9 cellular contexts compared by ENCODE assay signal in genomic region chr1:25774921-25775774, GRCh38. TPM values are rescaled to one million over a fixed set of nuclear protein-coding genes. Genes with fewer than 3 reads are reported as not detected.
DNase-seq lines count a peak whose midpoint lies in the region; ATAC-seq, FAIRE-seq and TF ChIP-seq lines count a peak whose summit lies in the region.
"Had no signal": no experiment of that assay in that cellular context is flagged by ENCODE, and none has a peak within 500 bp of the region (broad histone marks: within the 10 kb centered on the region; RNA-seq: fewer than 3 reads in every experiment).

No MANE protein-coding gene starts in this region.

- H3K27ac Mint-ChIP-seq in stimulated activated effector memory CD8-positive, alpha-beta T cell treated with anti-CD3 and anti-CD28 coated beads, Interleukin-12 subunit alpha, Interleukin-12 subunit beta, amount 100 ng/mL, for 72 hours, result peak overlapping the region; percentile 71

- H3K27ac ChIP-seq in A549, result peak overlapping the region; percentile 73 to 81
- no peak overlapping the region for H3K27ac ChIP-seq in testis
- peak overlapping the region in 1 of 4 donors; percentile 6 for H3K27ac ChIP-seq in upper lobe of left lung
- H3K27ac ChIP-seq: SK-N-MC had no signal

- H3K36me3 ChIP-seq in testis (ENCODE audit: low read depth, missing control alignments) (no peaks in the 10 kb centered on the region), upper lobe of left lung (peaks cover 0 to 24% (median 0%) of the 10 kb centered on the region in 4 donors)

- H3K4me3 ChIP-seq in A549 (no peak overlapping the region), testis (no peak overlapping the region), upper lobe of left lung (no peak overlapping the region)
- H3K4me3 ChIP-seq: SK-N-MC had no signal

- ATAC-seq in A549 (peak in 1 of 2 experiments; percentile 33; a peak in 2 of 6 replicates), upper lobe of left lung (ENCODE audit: low FRiP score in 2 of 2) (no peak)
- peak; percentile 90 for ATAC-seq in stimulated activated effector memory CD8-positive, alpha-beta T cell treated with anti-CD3 and anti-CD28 coated beads, Interleukin-12 subunit alpha, Interleukin-12 subunit beta, amount 100 ng/mL, for 72 hours

- peak overlapping the region; percentile 64 for H3K4me3 Mint-ChIP-seq in stimulated activated effector memory CD8-positive, alpha-beta T cell treated with anti-CD3 and anti-CD28 coated beads, Interleukin-12 subunit alpha, Interleukin-12 subunit beta, amount 100 ng/mL, for 72 hours

- peaks cover 33% of the 10 kb centered on the region for H3K4me1 Mint-ChIP-seq in stimulated activated effector memory CD8-positive, alpha-beta T cell treated with anti-CD3 and anti-CD28 coated beads, Interleukin-12 subunit alpha, Interleukin-12 subunit beta, amount 100 ng/mL, for 72 hours

- WGBS in A549 (ENCODE audit: missing lambda C conversion rate), result 72% methylated on average over 9 of the region's 16 CpGs
- WGBS in testis, 2 donors, result 70 to 76% methylated on average over 9 to 16 of the region's 16 CpGs
- 64 to 77% methylated on average over 10 to 16 of the region's 16 CpGs for WGBS in upper lobe of left lung, 2 donors

- H3K9me3 ChIP-seq in A549 (no peaks in the 10 kb centered on the region), testis (no peaks in the 10 kb centered on the region), upper lobe of left lung (no peaks in the 10 kb centered on the region)

- no peaks in the 10 kb centered on the region for H3K9me3 Mint-ChIP-seq in stimulated activated effector memory CD8-positive, alpha-beta T cell treated with anti-CD3 and anti-CD28 coated beads, Interleukin-12 subunit alpha, Interleukin-12 subunit beta, amount 100 ng/mL, for 72 hours

- no peak for TF ChIP-seq RAD21 in A549 (conservative IDR thresholded peaks at IDR 0.05 in 1 of 2, IDR thresholded peaks at IDR 0.05 in 1 of 2)

- CTCF ChIA-PET in A549 (lab: Yijun Ruan, JAX), result interaction anchor here (0.9 to 3.2 kb wide), 2 partner anchors 23 to 46 kb away, joined by 3 to 11 read pairs; no protein-coding TSS in a partner anchor

- peak overlapping the region; percentile 95 for H3K4me2 ChIP-seq in A549

- TF ChIP-seq CTCF in A549 (IDR thresholded peaks at IDR 0.05), result no peak
- no peak for TF ChIP-seq CTCF in testis (IDR thresholded peaks at IDR 0.05)
- no peak for TF ChIP-seq CTCF in upper lobe of left lung (IDR thresholded peaks at IDR 0.05)

- no peak for FAIRE-seq in A549 (lab: Jason Lieb, UNC)
- FAIRE-seq in GM19239 (lab: Jason Lieb, UNC), result no peak

- DNase-seq in A549 (ENCODE audit: low read depth in 1 of 2, low spot score in 1 of 2), result no peak
- DNase-seq in NCI-H1417 (lab: John Stamatoyannopoulos, UW), result peak; percentile 50 to 90 (median 70)
- DNase-seq in activated CD4-positive, alpha-beta T cell treated with anti-CD3 and anti-CD28 coated beads, Interleukin-2, amount 50 U/mL, for 48 hours, result peak; percentile 79 to 86
- DNase-seq in iPS-NIHi11 (ENCODE audit: low spot score), result peak; percentile 17
- peak; percentile 34 to 67 for DNase-seq in stimulated activated effector memory CD8-positive, alpha-beta T cell treated with anti-CD3 and anti-CD28 coated beads, Interleukin-12 subunit alpha, Interleukin-12 subunit beta, amount 100 ng/mL, for 72 hours (ENCODE audit: low spot score in 2 of 2)
- DNase-seq in GM19239 (ENCODE audit: insufficient read length, low spot score), result no peak
- no peak for DNase-seq in testis
- no peak for DNase-seq in upper lobe of left lung

- H3K27me3 ChIP-seq in testis, result no peaks in the 10 kb centered on the region
- H3K27me3 ChIP-seq in upper lobe of left lung, result no peaks in the 10 kb centered on the region

- TF ChIP-seq POLR2A in A549 (IDR thresholded peaks at IDR 0.05; ENCODE audit: low read length), result no peak
- TF ChIP-seq POLR2A in testis (IDR thresholded peaks at IDR 0.05), result no peak
- no peak for TF ChIP-seq POLR2A in upper lobe of left lung (IDR thresholded peaks at IDR 0.05)

- TF ChIP-seq EP300 in A549 (IDR thresholded peaks at IDR 0.05) (no peak), upper lobe of left lung (IDR thresholded peaks at IDR 0.05) (no peak)

- H3K36me3 Mint-ChIP-seq in stimulated activated effector memory CD8-positive, alpha-beta T cell treated with anti-CD3 and anti-CD28 coated beads, Interleukin-12 subunit alpha, Interleukin-12 subunit beta, amount 100 ng/mL, for 72 hours, result peaks cover 4% of the 10 kb centered on the region

- H3K4me1 ChIP-seq in A549 (peaks cover 45% of the 10 kb centered on the region), testis (peaks cover 17% of the 10 kb centered on the region), upper lobe of left lung (peaks cover 2 to 27% (median 11%) of the 10 kb centered on the region in 4 donors)

- intact Hi-C loops in testis (cut with DNase I; ENCODE audit: low total_unique reads), result no loop called here

- POLR2A ChIA-PET in A549 (lab: Yijun Ruan, JAX), result no interaction called here

TF ChIP-seq in A549, 52 proteins besides CTCF, POLR2A, EP300 and RAD21 (continues in another document):
- TF ChIP-seq JUN (IDR thresholded peaks at IDR 0.05), result no peak
- TF ChIP-seq BCL3 (IDR thresholded peaks at IDR 0.05), result no peak
- no peak for TF ChIP-seq NR3C1 (IDR thresholded peaks at IDR 0.05)
- TF ChIP-seq MAX (IDR thresholded peaks at IDR 0.05), result no peak
- TF ChIP-seq FOSB (CRISPR knock-in tag; IDR thresholded peaks at IDR 0.05), result no peak
- TF ChIP-seq POLR2AphosphoS2 (conservative IDR thresholded peaks at IDR 0.05; ENCODE audit: low read length), result no peak
- no peak for TF ChIP-seq HOXB5 (CRISPR knock-in tag; IDR thresholded peaks at IDR 0.05)
- TF ChIP-seq KDM1A (IDR thresholded peaks at IDR 0.05; ENCODE audit: low read depth), result no peak
- TF ChIP-seq GATA3 (IDR thresholded peaks at IDR 0.05; ENCODE audit: borderline replicate concordance), result no peak
- TF ChIP-seq E2F6 (IDR thresholded peaks at IDR 0.05; ENCODE audit: borderline replicate concordance, low read depth), result no peak
- no peak for TF ChIP-seq REST (IDR thresholded peaks at IDR 0.05)

RNA-seq across cellular contexts. Expression of gene SELENON, which starts 24.8 kb away (rescaled TPM):
- 16.6 and 30.1 TPM in 2 replicates for polyA plus RNA-seq in A549 (2011; rRNA removed)
- 44.2 and 64.3 TPM in 2 replicates for polyA plus RNA-seq in A549 (2012; cell fraction: cytosol; rRNA removed)
- polyA plus RNA-seq in A549 (2012; cell fraction: nucleus; rRNA removed), result 53.8 and 61.9 TPM in 2 replicates
- 38.8 to 41.1 TPM (median 40.0 TPM) in 3 replicates for polyA plus RNA-seq in A549 (2017; fragmentation: RNase III; extraction: RNeasy Plus Mini Kit Qiagen cat#74134 plus additional on column Dnase treatment)
- polyA minus RNA-seq in A549 (2011; rRNA and poly(A)+ RNA removed), result 23.3 and 36.5 TPM in 2 replicates
- total RNA-seq in testis, result 10 to 100 TPM; 17.2 to 29.8 TPM
- 30.7 TPM for polyA plus RNA-seq in testis (ENCODE audit: insufficient read depth, low read depth, low replicate concordance)
- total RNA-seq in upper lobe of left lung, result 10 to 100 TPM; 22.0 to 91.1 (median 60.5) TPM

RNA-seq across cellular contexts. Expression of gene MTFR1L, which starts 44.6 kb away (rescaled TPM):
- polyA plus RNA-seq in A549 (2011; rRNA removed) (26.1 and 33.0 TPM in 2 replicates), A549 (2017; fragmentation: RNase III; extraction: RNeasy Plus Mini Kit Qiagen cat#74134 plus additional on column Dnase treatment) (24.7 to 26.1 TPM (median 25.9 TPM) in 3 replicates), testis (ENCODE audit: insufficient read depth, low read depth, low replicate concordance) (253 TPM)
- polyA plus RNA-seq in A549 (2012; cell fraction: cytosol; rRNA removed), result 27.5 and 30.1 TPM in 2 replicates
- 24.6 and 27.8 TPM in 2 replicates for polyA plus RNA-seq in A549 (2012; cell fraction: nucleus; rRNA removed)
- 25.7 and 29.3 TPM in 2 replicates for polyA minus RNA-seq in A549 (2011; rRNA and poly(A)+ RNA removed)
- total RNA-seq in testis (100 to 1,000 TPM; 148 to 166 TPM), upper lobe of left lung (10 to 100 TPM; 43.2 to 80.7 (median 53.6) TPM)

Comparison
In these comparisons a context has a peak if more than half of its experiments do, and no peak if none do; other contexts are left out.
1. DNase-seq: peak in NCI-H1417 (3 of 3), activated CD4-positive, alpha-beta T cell treated with anti-CD3 and anti-CD28 coated beads, Interleukin-2, amount 50 U/mL, for 48 hours (2 of 2), iPS-NIHi11 (single experiment) and stimulated activated effector memory CD8-positive, alpha-beta T cell treated with anti-CD3 and anti-CD28 coated beads, Interleukin-12 subunit alpha, Interleukin-12 subunit beta, amount 100 ng/mL, for 72 hours (2 of 2); none in A549 (0 of 2), GM19239 (single experiment), testis (single experiment) and upper lobe of left lung (0 of 2).
2. H3K27ac ChIP-seq: peak in A549 (2 of 2); none in testis (0 of 2).